In the genomic region with DNA sequence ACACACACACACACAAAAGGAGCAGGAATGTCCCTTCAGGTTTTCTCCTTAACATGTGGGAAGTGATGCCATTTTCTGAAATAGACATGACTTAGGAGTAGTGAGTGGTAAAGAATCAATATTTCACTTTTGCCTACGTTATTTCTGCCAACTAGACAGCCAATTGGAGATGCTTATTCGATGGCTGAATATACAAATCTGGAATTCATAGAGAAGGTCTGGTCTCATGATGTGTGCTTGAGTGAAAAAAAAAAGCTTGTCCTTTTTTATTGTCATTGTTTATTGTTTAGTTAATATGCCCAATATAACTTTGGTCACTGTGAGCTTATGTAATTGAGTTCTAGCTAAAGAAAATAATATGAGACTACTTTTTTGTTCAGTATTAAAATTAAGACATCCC, we compare ENCODE assay signal across 25 cellular contexts.
"Had no signal": no experiment of that assay in that cellular context is flagged by ENCODE, and none has a peak within 500 bp of the region (broad histone marks: within the 10 kb centered on the region; RNA-seq: fewer than 3 reads in every experiment).

No MANE protein-coding gene starts in this region.

- H3K4me2 ChIP-seq: SK-N-SH had no signal

- H3K27me3 ChIP-seq: SJSA1 had no signal

- DNase-seq: IMR-90, Karpas-422, KG1, MM.1S, NCI-H1105, NCI-H1417, NCI-H1436 treated with DMSO at 0.1 percent for 48 hours, NCI-H1694, NCI-H187 treated with DMSO at 0.1 percent for 48 hours, NCI-H2029 treated with DMSO at 0.1 percent for 48 hours, NCI-H2107, NCI-H2227 treated with DMSO at 0.1 percent for 48 hours, NCI-H446, NCI-H510A, NCI-H524 treated with DMSO at 0.1 percent for 48 hours, NCI-H69, NCI-H774, Right ventricle myocardium superior, RPMI8226, SIG-M5, SK-N-SH, SW 1271, T-cell had no signal

- ATAC-seq: HepG2, T-cell had no signal

- H3K9me3 ChIP-seq: SJSA1, SK-N-SH had no signal

- H3K27ac ChIP-seq: SJSA1 had no signal

- H3K4me3 ChIP-seq: SJSA1 had no signal

- H3K9ac ChIP-seq: SK-N-SH had no signal

- H3K4me1 ChIP-seq: SJSA1 had no signal
